In genomic region chr20:10375191-10375590, GRCh38 we compare ENCODE assay signal across 32 cellular contexts.
"Had no signal": no experiment of that assay in that cellular context is flagged by ENCODE, and none has a peak within 500 bp of the region (broad histone marks: within the 10 kb centered on the region; RNA-seq: fewer than 3 reads in every experiment).

No MANE protein-coding gene starts in this region.

- H3K36me3 ChIP-seq: ascending aorta, brain microvascular endothelial cell had no signal

- H3K36me3 Mint-ChIP-seq: activated CD8-positive, alpha-beta memory T cell treated with anti-CD3 and anti-CD28 coated beads, Interleukin-2, amount 10 ng/mL, durations not matched to agents 7 days and 5 days; activated naive CD4-positive, alpha-beta T cell treated with anti-CD3 and anti-CD28 coated beads, Interleukin-2, amount 10 ng/mL, durations not matched to agents 7 days and 5 days; activated naive CD8-positive, alpha-beta T cell treated with anti-CD3 and anti-CD28 coated beads, Interleukin-2, amount 10 ng/mL, durations not matched to agents 7 days and 5 days had no signal

- H3K4me1 ChIP-seq: ascending aorta had no signal

- H3K27ac Mint-ChIP-seq: activated CD4-positive, alpha-beta memory T cell treated with anti-CD3 and anti-CD28 coated beads for 36 hours; activated CD4-positive, alpha-beta T cell treated with anti-CD3 and anti-CD28 coated beads for 36 hours; activated CD4-positive, alpha-beta T cell treated with anti-CD3 and anti-CD28 coated beads, Interleukin-2, amount 10 ng/mL, durations not matched to agents 24 days and 14 days; activated CD8-positive, alpha-beta memory T cell treated with anti-CD3 and anti-CD28 coated beads, Interleukin-2, amount 10 ng/mL, durations not matched to agents 7 days and 5 days; activated CD8-positive, alpha-beta T cell treated with anti-CD3 and anti-CD28 coated beads, Interleukin-2, amount 10 ng/mL, durations not matched to agents 7 days and 5 days; activated naive CD4-positive, alpha-beta T cell treated with anti-CD3 and anti-CD28 coated beads, Interleukin-2, amount 10 ng/mL, durations not matched to agents 7 days and 5 days; activated naive CD4-positive, alpha-beta T cell treated with anti-CD3 and anti-CD28 coated beads, Interleukin-2, amount 50 U/mL, for 72 hours; activated naive CD8-positive, alpha-beta T cell treated with anti-CD3 and anti-CD28 coated beads, Interleukin-2, amount 10 ng/mL, durations not matched to agents 7 days and 5 days; activated T-helper 1 cell treated with anti-CD3 and anti-CD28 coated beads, Interleukin-12 subunit alpha, Interleukin-12 subunit beta, Interleukin-2, Interleukin-4 antibody, amounts not matched to agents 30 ng/mL and 10 ng/mL and 1 ng/mL, durations not matched to agents 14 hours and 24 hours and 36 hours; activated T-helper 2 cell treated with anti-CD3 and anti-CD28 coated beads, Interferon-gamma antibody, Interleukin-2, Interleukin-4, amounts not matched to agents 10 μg/mL and 5 μg/mL and 100 μg/mL, durations not matched to agents 14 hours and 24 hours and 36 hours; T-helper 17 cell; T-helper 2 cell treated with Interferon-gamma antibody and Interleukin-4, amounts not matched to agents 5 μg/mL and 100 μg/mL, for 36 hours had no signal

- FAIRE-seq: bronchial epithelial cell, endometrium, frontal cortex had no signal

- H3K9me3 Mint-ChIP-seq: activated T-helper 1 cell treated with anti-CD3 and anti-CD28 coated beads, Interleukin-12 subunit alpha, Interleukin-12 subunit beta, Interleukin-2, Interleukin-4 antibody, amounts not matched to agents 30 ng/mL and 10 ng/mL and 1 ng/mL, durations not matched to agents 14 hours and 24 hours and 36 hours; central memory CD8-positive, alpha-beta T cell had no signal

- DNase-seq: activated CD4-positive, alpha-beta memory T cell treated with anti-CD3 and anti-CD28 coated beads for 36 hours; activated CD4-positive, alpha-beta T cell treated with anti-CD3 and anti-CD28 coated beads for 36 hours; activated CD4-positive, alpha-beta T cell treated with anti-CD3 and anti-CD28 coated beads, Interleukin-2, amount 10 ng/mL, durations not matched to agents 24 days and 14 days; activated CD4-positive, CD25-positive, alpha-beta regulatory T cell; activated CD4-positive, CD25-positive, alpha-beta regulatory T cell treated with anti-CD3 and anti-CD28 coated beads, Interleukin-2, amount 50 U/mL, for 72 hours; activated CD8-positive, alpha-beta memory T cell treated with anti-CD3 and anti-CD28 coated beads, Interleukin-2, amount 10 ng/mL, durations not matched to agents 7 days and 5 days; activated CD8-positive, alpha-beta memory T cell treated with anti-CD3 and anti-CD28 coated beads, Interleukin-2, amount 50 U/mL, for 4 hours; activated CD8-positive, alpha-beta T cell treated with anti-CD3 and anti-CD28 coated beads, Interleukin-2, amount 10 ng/mL, durations not matched to agents 7 days and 5 days; activated effector memory CD4-positive, alpha-beta T cell treated with anti-CD3 and anti-CD28 coated beads, Interleukin-2, amount 50 U/mL, for 16 hours; activated naive CD4-positive, alpha-beta T cell; activated naive CD4-positive, alpha-beta T cell treated with anti-CD3 and anti-CD28 coated beads, Interleukin-2, amount 10 ng/mL, durations not matched to agents 7 days and 5 days; activated naive CD8-positive, alpha-beta T cell treated with anti-CD3 and anti-CD28 coated beads, Interleukin-2, amount 10 ng/mL, durations not matched to agents 7 days and 5 days; activated T-cell treated with anti-CD3 and anti-CD28 coated beads, Interleukin-2, amount 50 U/mL, for 1 hour; activated T-cell treated with anti-CD3 and anti-CD28 coated beads, Interleukin-2, amount 50 U/mL, for 48 hours; brain microvascular endothelial cell; dermis blood vessel endothelial cell; effector CD8-positive, alpha-beta T cell; foreskin fibroblast; head of caudate nucleus; T-helper 1 cell; T-helper 17 cell; T1000 had no signal

- H3K4me1 Mint-ChIP-seq: activated CD4-positive, alpha-beta T cell treated with anti-CD3 and anti-CD28 coated beads for 36 hours; activated CD8-positive, alpha-beta memory T cell treated with anti-CD3 and anti-CD28 coated beads, Interleukin-2, amount 10 ng/mL, durations not matched to agents 7 days and 5 days; activated naive CD4-positive, alpha-beta T cell treated with anti-CD3 and anti-CD28 coated beads, Interleukin-2, amount 10 ng/mL, durations not matched to agents 7 days and 5 days; central memory CD8-positive, alpha-beta T cell; T-helper 17 cell had no signal

- H3K4me3 Mint-ChIP-seq: activated CD4-positive, alpha-beta memory T cell treated with anti-CD3 and anti-CD28 coated beads for 36 hours; activated CD4-positive, alpha-beta T cell treated with anti-CD3 and anti-CD28 coated beads for 36 hours; activated CD4-positive, alpha-beta T cell treated with anti-CD3 and anti-CD28 coated beads, Interleukin-2, amount 10 ng/mL, durations not matched to agents 24 days and 14 days; activated CD8-positive, alpha-beta memory T cell treated with anti-CD3 and anti-CD28 coated beads, Interleukin-2, amount 10 ng/mL, durations not matched to agents 7 days and 5 days; activated CD8-positive, alpha-beta T cell treated with anti-CD3 and anti-CD28 coated beads, Interleukin-2, amount 10 ng/mL, durations not matched to agents 7 days and 5 days; activated naive CD4-positive, alpha-beta T cell treated with anti-CD3 and anti-CD28 coated beads, Interleukin-2, amount 10 ng/mL, durations not matched to agents 7 days and 5 days; activated naive CD8-positive, alpha-beta T cell treated with anti-CD3 and anti-CD28 coated beads, Interleukin-2, amount 10 ng/mL, durations not matched to agents 7 days and 5 days; activated T-helper 1 cell treated with anti-CD3 and anti-CD28 coated beads, Interleukin-12 subunit alpha, Interleukin-12 subunit beta, Interleukin-2, Interleukin-4 antibody, amounts not matched to agents 30 ng/mL and 10 ng/mL and 1 ng/mL, durations not matched to agents 14 hours and 24 hours and 36 hours; central memory CD8-positive, alpha-beta T cell; T-helper 17 cell; T-helper 2 cell treated with Interferon-gamma antibody and Interleukin-4, amounts not matched to agents 5 μg/mL and 100 μg/mL, for 36 hours had no signal

- H3K9me3 ChIP-seq: ascending aorta had no signal

- H3K27ac ChIP-seq: ascending aorta, coronary artery had no signal

- H3K4me3 ChIP-seq: ascending aorta, coronary artery had no signal

- H3K27me3 ChIP-seq: ascending aorta, brain microvascular endothelial cell had no signal
